ENCODE assay signal across 8 cellular contexts in the genomic region with DNA sequence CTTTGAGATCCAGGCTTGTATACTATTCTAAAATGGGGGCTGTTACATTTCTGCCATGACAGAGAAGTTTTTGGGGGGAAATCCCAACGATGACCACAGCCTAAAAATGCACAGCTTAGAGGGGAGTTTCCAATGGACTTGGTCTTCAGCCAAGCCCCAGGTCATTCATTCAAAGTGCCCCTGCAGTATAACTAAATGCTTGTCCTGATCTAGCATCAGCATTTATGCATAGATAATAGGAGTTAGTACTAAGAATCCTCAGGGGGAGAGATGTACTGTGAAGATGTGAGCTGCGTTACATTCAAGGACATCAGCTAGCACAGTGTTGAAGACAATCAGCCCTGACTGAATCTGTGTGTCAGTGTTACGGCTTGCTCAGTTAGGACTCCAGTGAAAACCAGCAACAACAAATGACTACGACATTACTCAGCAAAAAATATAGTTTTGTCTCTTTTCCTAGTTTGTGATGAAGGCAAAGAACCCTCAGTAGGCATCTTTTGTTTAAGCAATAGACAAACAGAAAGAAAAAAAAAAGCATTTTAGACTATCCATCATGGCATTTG.
DNase-seq lines count a peak whose midpoint lies in the region; ATAC-seq and TF ChIP-seq lines count a peak whose summit lies in the region.

No MANE protein-coding gene starts in this region.

- no peaks in the 10 kb centered on the region for H3K9me3 ChIP-seq in neural progenitor cell (ENCODE audit: low read depth)

- no peaks in the 10 kb centered on the region for H3K79me2 ChIP-seq in neural progenitor cell (ENCODE audit: low read depth)

- no peak overlapping the region for H3K27ac ChIP-seq in neural progenitor cell

- H3K36me3 Mint-ChIP-seq in neural progenitor cell = no peaks in the 10 kb centered on the region

- H3K27ac Mint-ChIP-seq in neural progenitor cell = no peak overlapping the region

- H3K27me3 ChIP-seq in neural progenitor cell = no peaks in the 10 kb centered on the region

- H3K4me2 ChIP-seq in neural progenitor cell = no peak overlapping the region

- peaks cover 7% of the 10 kb centered on the region for H3K4me1 Mint-ChIP-seq in neural progenitor cell

- no peak overlapping the region for H3K4me3 Mint-ChIP-seq in neural progenitor cell

- peak; percentile 53 for ATAC-seq in GM21360 (IDR thresholded peaks at IDR 0.05; ENCODE audit: unreplicated experiment)
- peak; percentile 60 for ATAC-seq in HG03521 (IDR thresholded peaks at IDR 0.05; ENCODE audit: unreplicated experiment)

- H2AFZ ChIP-seq in neural progenitor cell (replicated peaks) = no peak overlapping the region

- peaks cover 4% of the 10 kb centered on the region for H3K9me3 Mint-ChIP-seq in neural progenitor cell

- H3K27me3 Mint-ChIP-seq in neural progenitor cell (ENCODE audit: insufficient read depth, low read depth) = no peaks in the 10 kb centered on the region

- DNase-seq in erythroblast (lab: John Stamatoyannopoulos, UW) (peak; percentile 39 to 44), NCI-H774 (lab: John Stamatoyannopoulos, UW) (no peak), NCI-H1694 treated with DMSO at 0.1 percent for 48 hours (lab: John Stamatoyannopoulos, UW) (no peak), NCI-H1105 treated with DMSO at 0.1 percent for 48 hours (lab: John Stamatoyannopoulos, UW) (no peak), neural progenitor cell (ENCODE audit: low spot score) (no peak)

- TF ChIP-seq POLR2A in erythroblast (IDR thresholded peaks at IDR 0.05; ENCODE audit: low read length) = no peak

- no peak for TF ChIP-seq CTCF in neural progenitor cell (IDR thresholded peaks at IDR 0.05)

- peak overlapping the region; percentile 23; the same call in 1 of the 2 replicates for H3K4me3 ChIP-seq in GM08714 (ENCODE audit: low read length)
- H3K4me3 ChIP-seq in neural progenitor cell = no peak overlapping the region

- no peaks in the 10 kb centered on the region for H3K4me1 ChIP-seq in neural progenitor cell

- H3K36me3 ChIP-seq in neural progenitor cell = no peaks in the 10 kb centered on the region

- no peaks in the 10 kb centered on the region for H4K20me1 ChIP-seq in neural progenitor cell (ENCODE audit: low read depth)

- no peak overlapping the region for H3K9ac ChIP-seq in neural progenitor cell

- no peaks in the 10 kb centered on the region for H3F3A ChIP-seq in neural progenitor cell (ENCODE audit: low read depth)

Comparison
In these comparisons a context has a peak if more than half of its experiments do, and no peak if none do; other contexts are left out.
1. DNase-seq: peak in erythroblast (2 of 2); none in NCI-H774 (single experiment), NCI-H1694 treated with DMSO at 0.1 percent for 48 hours (single experiment), NCI-H1105 treated with DMSO at 0.1 percent for 48 hours (single experiment) and neural progenitor cell (single experiment).